Comparison of ENCODE assay signal across 18 cellular contexts in the genomic region with DNA sequence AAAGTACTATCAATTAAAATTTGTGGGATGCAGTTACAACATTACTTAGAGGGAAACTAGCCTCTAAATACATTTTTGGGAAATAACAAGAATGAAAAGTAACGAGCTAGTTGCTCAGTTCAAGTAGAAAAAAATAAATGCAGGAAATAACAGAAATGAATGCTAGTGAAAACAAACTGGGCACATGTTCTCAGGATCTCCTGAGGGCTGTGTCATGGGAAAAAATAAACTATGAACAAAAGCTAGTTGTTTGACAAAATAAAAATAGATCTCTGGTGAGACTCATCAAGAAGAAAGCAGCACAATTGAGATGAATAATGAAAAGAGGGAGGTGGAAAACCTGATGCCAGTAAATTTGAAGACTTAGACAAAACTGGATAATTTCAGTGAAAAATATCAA. TPM values are rescaled to one million over a fixed set of nuclear protein-coding genes. Genes with fewer than 3 reads are reported as not detected.
DNase-seq lines count a peak whose midpoint lies in the region; ATAC-seq lines count a peak whose summit lies in the region.
"Had no signal": no experiment of that assay in that cellular context is flagged by ENCODE, and none has a peak within 500 bp of the region (broad histone marks: within the 10 kb centered on the region; RNA-seq: fewer than 3 reads in every experiment).

No MANE protein-coding gene starts in this region.

- H3K9me3 ChIP-seq in SK-N-MC (ENCODE audit: low read depth, low read length): no peaks in the 10 kb centered on the region
- H3K9me3 ChIP-seq: Caco-2 had no signal

- no peak for ATAC-seq in GM19467 (IDR thresholded peaks at IDR 0.05; ENCODE audit: unreplicated experiment)
- ATAC-seq: GM12878, HepG2 had no signal

- H3K9ac ChIP-seq in SK-N-MC (ENCODE audit: insufficient read length): no peak overlapping the region
- H3K9ac ChIP-seq: KMS-11 had no signal

- no peak overlapping the region for H3K4me3 ChIP-seq in SK-N-MC
- H3K4me3 ChIP-seq: GM12878 had no signal

- DNase-seq in SK-N-MC (ENCODE audit: low read depth, low spot score) (no peak), dermis blood vessel endothelial cell (peak; percentile 38), myocyte (ENCODE audit: low read depth) (peak; percentile 45), Ammon's horn (ENCODE audit: low spot score) (no peak)
- no peak for DNase-seq in central memory CD4-positive, alpha-beta T cell
- DNase-seq: Caco-2, MV-4-11, NCI-H187, NCI-H2107, NCI-H226, NCI-H524, NCI-H82, SHP77 treated with DMSO at 0.1 percent for 48 hours had no signal

- H3K27ac ChIP-seq in SK-N-MC: peak overlapping the region; percentile 38; the same call in 1 of the 2 replicates
- peak overlapping the region; percentile 83 for H3K27ac ChIP-seq in temporal lobe (ENCODE audit: low read depth, low read length)
- H3K27ac ChIP-seq: KMS-11 had no signal

- peaks cover 12% of the 10 kb centered on the region for H3K36me3 ChIP-seq in SK-N-MC (ENCODE audit: insufficient read depth, low read length)

RNA-seq across cellular contexts. Expression of a gene that starts 16.3 kb away (rescaled TPM):
- total RNA-seq in dermis blood vessel endothelial cell (4.1 and 5.5 TPM in 2 replicates), myocyte (3.2 and 3.4 TPM in 2 replicates), temporal lobe (3.7 TPM)
- 3.5 TPM for polyA plus RNA-seq in myocyte (2012)

Comparison
In these comparisons a context has a peak if more than half of its experiments do, and no peak if none do; other contexts are left out.
1. DNase-seq: peak in dermis blood vessel endothelial cell (single experiment) and myocyte (single experiment); none in SK-N-MC (single experiment), central memory CD4-positive, alpha-beta T cell (single experiment) and Ammon's horn (single experiment).